Comparison of ENCODE assay signal across 19 cellular contexts in the genomic region with DNA sequence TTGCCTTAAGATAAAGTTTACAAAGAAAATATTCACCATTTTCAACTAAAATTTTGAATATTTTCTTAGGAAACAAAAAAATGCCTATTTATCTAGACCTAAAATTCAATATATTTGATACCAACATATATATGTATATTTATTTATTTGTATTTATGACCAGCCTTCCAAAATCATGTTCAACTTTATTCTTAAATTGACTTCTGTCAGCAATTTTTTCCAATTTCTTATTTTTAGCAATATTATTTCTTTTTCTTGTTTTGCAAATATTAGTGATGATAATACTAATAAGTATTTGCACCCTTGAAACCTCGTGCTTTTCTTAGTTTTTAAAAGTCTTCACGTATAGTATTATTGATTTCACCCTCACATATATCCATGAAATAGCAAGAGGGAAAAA.
DNase-seq lines count a peak whose midpoint lies in the region; ATAC-seq, FAIRE-seq and TF ChIP-seq lines count a peak whose summit lies in the region.
"Had no signal": no experiment of that assay in that cellular context is flagged by ENCODE, and none has a peak within 500 bp of the region (broad histone marks: within the 10 kb centered on the region; RNA-seq: fewer than 3 reads in every experiment).

No MANE protein-coding gene starts in this region.

- H3K27ac ChIP-seq in BLaER1 (no peak overlapping the region), K562 (ENCODE audit: extremely low read depth, low read depth, low read length) (no peak overlapping the region), kidney (ENCODE audit: low read depth in 2 of 2, low read length in 2 of 2) (no peak overlapping the region), PC-3 (ENCODE audit: low read length) (no peak overlapping the region)
- H3K27ac ChIP-seq: BLaER1 treated with 17β-estradiol and CSF1 and Interleukin-3, amounts not matched to agents 10 nM and 100 nM had no signal

- ATAC-seq in K562 (no peak), PC-3 (no peak)

- H3K36me3 ChIP-seq in BLaER1: no peaks in the 10 kb centered on the region
- no peaks in the 10 kb centered on the region for H3K36me3 ChIP-seq in K562 (ENCODE audit: control insufficient read depth, insufficient read depth, low read length)
- no peaks in the 10 kb centered on the region for H3K36me3 ChIP-seq in kidney (ENCODE audit: control insufficient read depth in 1 of 2, insufficient read depth in 2 of 2, low read length in 2 of 2)
- no peaks in the 10 kb centered on the region for H3K36me3 ChIP-seq in PC-3 (ENCODE audit: low read depth, low read length)
- H3K36me3 ChIP-seq: BLaER1 treated with 17β-estradiol and CSF1 and Interleukin-3, amounts not matched to agents 10 nM and 100 nM; HAP-1 had no signal

- H3K9me2 ChIP-seq in PC-3 (replicated peaks; ENCODE audit: low read length): no peaks in the 10 kb centered on the region

- intact Hi-C loops in K562 (cut with micrococcal nuclease): no loop called here
- intact Hi-C loops in kidney (cut with DNase I): no loop called here
- intact Hi-C loops in PC-3 (cut with micrococcal nuclease): no loop called here

- TF ChIP-seq RAD21 in K562 (CRISPR knock-in tag; conservative IDR thresholded peaks at IDR 0.05 in 1 of 2, IDR thresholded peaks at IDR 0.05 in 1 of 2): no peak

- CTCF ChIA-PET in K562 (lab: Yijun Ruan, JAX; ENCODE audit: low intra/inter-chr PET ratio) (no interaction called here), PC-3 (lab: Charles Lee) (no interaction called here)

- no peaks in the 10 kb centered on the region for H3K9me1 ChIP-seq in K562 (ENCODE audit: control insufficient read depth, insufficient read depth, low read length)

- TF ChIP-seq CTCF in K562 (IDR thresholded peaks at IDR 0.05 in 2 of 3, conservative IDR thresholded peaks at IDR 0.05 in 1 of 3; ENCODE audit: insufficient read depth in 2 of 3, low read depth in 1 of 3, low read length in 3 of 3) (no peak), kidney (IDR thresholded peaks at IDR 0.05; ENCODE audit: borderline replicate concordance, extremely low read depth, insufficient read depth) (no peak), PC-3 (conservative IDR thresholded peaks at IDR 0.05; ENCODE audit: low read depth, low read length) (no peak)

- DNase-seq in K562 (ENCODE audit: extremely low read depth in 1 of 4, low spot score in 3 of 4) (no peak), kidney (no peak), KBM-7 (no peak), NCI-H1694 (lab: John Stamatoyannopoulos, UW) (no peak), PC-3 (no peak)
- DNase-seq: 8988T; CD4-positive, alpha-beta T cell; CD8-positive, alpha-beta memory T cell; DMS53; DMS79 treated with DMSO at 0.1 percent for 48 hours; GF-D8; GOT3; HFFc6 had no signal

- no TSS peak for BruUV-seq in K562 (replicated peaks; lab: Mats Ljungman, UMichigan)
- BruUV-seq in PC-3 (replicated peaks; lab: Mats Ljungman, UMichigan): no TSS peak

- no peaks in the 10 kb centered on the region for H3K27me3 ChIP-seq in BLaER1
- H3K27me3 ChIP-seq in K562 (ENCODE audit: control insufficient read depth in 2 of 2, insufficient read depth in 2 of 2, low read length in 2 of 2): no peaks in the 10 kb centered on the region
- no peaks in the 10 kb centered on the region for H3K27me3 ChIP-seq in PC-3 (ENCODE audit: low read length)
- H3K27me3 ChIP-seq: BLaER1 treated with 17β-estradiol and CSF1 and Interleukin-3, amounts not matched to agents 10 nM and 100 nM had no signal

- 0 out of 2 replicates have a peak overlapping the region, but pooled peaks have one; percentile 15 for H3K4me2 ChIP-seq in BLaER1
- H3K4me2 ChIP-seq in K562 (ENCODE audit: insufficient read depth, low read length): no peak overlapping the region
- no peak overlapping the region for H3K4me2 ChIP-seq in PC-3 (ENCODE audit: low read length)

- no peaks in the 10 kb centered on the region for H3F3A ChIP-seq in PC-3 (ENCODE audit: low read length, unreplicated experiment)

- POLR2A ChIA-PET in K562 (lab: Yijun Ruan, JAX) (no interaction called here), PC-3 (lab: Charles Lee; ENCODE audit: unreplicated experiment) (no interaction called here)

- H3K9me3 ChIP-seq in BLaER1 (peaks cover 24% of the 10 kb centered on the region), K562 (replicated peaks; ENCODE audit: control insufficient read depth, insufficient read depth, low read depth, low read length) (no peaks in the 10 kb centered on the region), kidney (ENCODE audit: control insufficient read depth in 1 of 2, low read length in 2 of 2) (no peaks in the 10 kb centered on the region), PC-3 (ENCODE audit: low read length) (no peaks in the 10 kb centered on the region)
- H3K9me3 ChIP-seq: HAP-1 had no signal

- H2AFZ ChIP-seq in K562 (ENCODE audit: low read depth, low read length) (no peak overlapping the region), PC-3 (ENCODE audit: low read length) (no peak overlapping the region)

- H4K20me1 ChIP-seq in BLaER1 (no peaks in the 10 kb centered on the region), K562 (replicated peaks; ENCODE audit: control insufficient read depth, insufficient read depth, low read length) (no peaks in the 10 kb centered on the region), PC-3 (ENCODE audit: low read length) (no peaks in the 10 kb centered on the region)
- H4K20me1 ChIP-seq: BLaER1 treated with 17β-estradiol and CSF1 and Interleukin-3, amounts not matched to agents 10 nM and 100 nM had no signal

- H3K79me2 ChIP-seq in K562 (ENCODE audit: control insufficient read depth, insufficient read depth, low read length): no peaks in the 10 kb centered on the region
- H3K79me2 ChIP-seq in PC-3 (ENCODE audit: low read length): no peaks in the 10 kb centered on the region

- H3K4me1 ChIP-seq in BLaER1 (peaks cover 34% of the 10 kb centered on the region), K562 (replicated peaks in 1 of 2; ENCODE audit: control insufficient read depth in 2 of 2, insufficient read depth in 2 of 2, low read length in 2 of 2) (no peaks in the 10 kb centered on the region; a peak in 1 of 5 replicates), kidney (ENCODE audit: control insufficient read depth in 1 of 2, insufficient read depth in 1 of 2, low read depth in 1 of 2, low read length in 2 of 2) (no peaks in the 10 kb centered on the region), PC-3 (ENCODE audit: insufficient read depth, low read length) (no peaks in the 10 kb centered on the region)

- TF ChIP-seq POLR2A in K562 (conservative IDR thresholded peaks at IDR 0.05): no peak

- in situ Hi-C loops in K562 (cut with MboI) (no loop called here), KBM-7 (cut with MboI; ENCODE audit: low pct_unique_long_range_greater_than_20kb, low sequenced_read_pairs) (no loop called here)

- FAIRE-seq in A204.1 (lab: Jason Lieb, UNC) (peak; percentile 58), K562 (lab: Jason Lieb, UNC) (no peak), kidney (lab: Jason Lieb, UNC) (peak; percentile 53)
- FAIRE-seq: GM18507, H54 had no signal

- no peak overlapping the region for H3K4me3 ChIP-seq in BLaER1
- H3K4me3 ChIP-seq in K562: no peak overlapping the region
- H3K4me3 ChIP-seq in kidney (ENCODE audit: low read length in 2 of 2): no peak overlapping the region
- no peak overlapping the region for H3K4me3 ChIP-seq in PC-3 (ENCODE audit: low read length)
- H3K4me3 ChIP-seq: BLaER1 treated with 17β-estradiol and CSF1 and Interleukin-3, amounts not matched to agents 10 nM and 100 nM; HAP-1 had no signal

- H3K9ac ChIP-seq in BLaER1: no peak overlapping the region
- H3K9ac ChIP-seq in K562 (ENCODE audit: insufficient read depth in 1 of 2, low read depth in 2 of 2, low read length in 2 of 2): no peak overlapping the region
- no peak overlapping the region for H3K9ac ChIP-seq in kidney (ENCODE audit: low read length in 2 of 2)
- H3K9ac ChIP-seq in PC-3 (ENCODE audit: low read length): no peak overlapping the region
- H3K9ac ChIP-seq: BLaER1 treated with 17β-estradiol and CSF1 and Interleukin-3, amounts not matched to agents 10 nM and 100 nM had no signal

- no peak for TF ChIP-seq EP300 in K562 (IDR thresholded peaks at IDR 0.05; ENCODE audit: low read length)

- 0% methylated on average over 2 of the region's 2 CpGs for whole genome bisulfite sequencing in K562 (ENCODE audit: insufficient coverage, low coverage, missing lambda C conversion rate)

TF ChIP-seq in K562, 482 proteins besides CTCF, POLR2A, EP300 and RAD21:
- TF ChIP-seq U2AF2 (optimal IDR thresholded peaks at IDR 0.05; ENCODE audit: low read depth, low read length) (no peak), DIDO1 (tag; IDR thresholded peaks at IDR 0.05; ENCODE audit: low read depth) (no peak), C11orf30 (IDR thresholded peaks at IDR 0.05; ENCODE audit: low read depth) (peak; percentile 37; the same call in 1 of the 2 replicates), ZNF316 (IDR thresholded peaks at IDR 0.05) (peak; percentile 73), ZBTB1 (CRISPR knock-in tag; IDR thresholded peaks at IDR 0.05; ENCODE audit: borderline replicate concordance, low read depth) (no peak), HDAC8 (tag; IDR thresholded peaks at IDR 0.05) (no peak), YBX1 (IDR thresholded peaks at IDR 0.05) (no peak)
- TF ChIP-seq, protein P1, sequence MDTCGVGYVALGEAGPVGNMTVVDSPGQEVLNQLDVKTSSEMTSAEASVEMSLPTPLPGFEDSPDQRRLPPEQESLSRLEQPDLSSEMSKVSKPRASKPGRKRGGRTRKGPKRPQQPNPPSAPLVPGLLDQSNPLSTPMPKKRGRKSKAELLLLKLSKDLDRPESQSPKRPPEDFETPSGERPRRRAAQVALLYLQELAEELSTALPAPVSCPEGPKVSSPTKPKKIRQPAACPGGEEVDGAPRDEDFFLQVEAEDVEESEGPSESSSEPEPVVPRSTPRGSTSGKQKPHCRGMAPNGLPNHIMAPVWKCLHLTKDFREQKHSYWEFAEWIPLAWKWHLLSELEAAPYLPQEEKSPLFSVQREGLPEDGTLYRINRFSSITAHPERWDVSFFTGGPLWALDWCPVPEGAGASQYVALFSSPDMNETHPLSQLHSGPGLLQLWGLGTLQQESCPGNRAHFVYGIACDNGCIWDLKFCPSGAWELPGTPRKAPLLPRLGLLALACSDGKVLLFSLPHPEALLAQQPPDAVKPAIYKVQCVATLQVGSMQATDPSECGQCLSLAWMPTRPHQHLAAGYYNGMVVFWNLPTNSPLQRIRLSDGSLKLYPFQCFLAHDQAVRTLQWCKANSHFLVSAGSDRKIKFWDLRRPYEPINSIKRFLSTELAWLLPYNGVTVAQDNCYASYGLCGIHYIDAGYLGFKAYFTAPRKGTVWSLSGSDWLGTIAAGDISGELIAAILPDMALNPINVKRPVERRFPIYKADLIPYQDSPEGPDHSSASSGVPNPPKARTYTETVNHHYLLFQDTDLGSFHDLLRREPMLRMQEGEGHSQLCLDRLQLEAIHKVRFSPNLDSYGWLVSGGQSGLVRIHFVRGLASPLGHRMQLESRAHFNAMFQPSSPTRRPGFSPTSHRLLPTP (IDR thresholded peaks at IDR 0.05; ENCODE audit: borderline replicate concordance, extremely low read depth, insufficient read length): no peak
TF ChIP-seq in K562: peak in this region for 2.
